Comparison of ENCODE assay signal across 10 cellular contexts in the genomic region with DNA sequence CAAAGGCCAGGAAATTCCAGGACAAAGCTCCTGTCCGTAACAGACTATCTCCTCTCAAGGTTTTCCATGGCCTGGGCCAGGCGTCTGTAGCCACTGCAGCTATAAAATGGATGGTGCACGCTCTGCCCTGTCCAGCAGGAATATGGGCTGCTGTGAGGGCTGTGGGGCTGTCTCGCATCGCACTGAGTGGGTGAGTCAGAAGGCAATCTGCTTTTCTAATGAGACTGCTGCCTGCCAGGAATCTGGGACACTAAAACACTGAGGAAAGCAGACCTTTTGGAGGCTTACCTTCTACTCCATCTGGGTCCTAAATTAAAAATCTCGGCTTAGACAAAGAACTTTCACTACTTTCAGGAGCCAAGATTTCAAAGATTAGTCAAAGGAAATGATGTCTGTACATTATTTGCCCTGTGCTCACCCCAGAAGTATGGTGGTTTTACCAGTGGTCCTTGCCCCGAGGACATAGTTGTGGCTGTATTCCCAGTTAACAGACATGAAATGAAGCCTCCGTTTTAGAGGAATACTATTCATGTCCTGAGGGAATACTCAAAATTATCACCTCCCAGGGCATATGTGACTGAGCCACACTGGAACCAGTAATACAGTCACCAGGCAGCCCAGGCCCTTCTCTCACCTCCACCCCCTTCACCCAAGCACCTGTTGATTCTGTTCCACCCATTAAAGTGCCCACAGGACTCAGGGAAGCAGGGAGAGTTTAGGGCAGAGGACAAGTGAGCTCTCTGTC. TPM values are rescaled to one million over a fixed set of nuclear protein-coding genes. Genes with fewer than 3 reads are reported as not detected.
DNase-seq lines count a peak whose midpoint lies in the region; ATAC-seq, FAIRE-seq and TF ChIP-seq lines count a peak whose summit lies in the region.
"Had no signal": no experiment of that assay in that cellular context is flagged by ENCODE, and none has a peak within 500 bp of the region (broad histone marks: within the 10 kb centered on the region; RNA-seq: fewer than 3 reads in every experiment).

No MANE protein-coding gene starts in this region.

- no peak overlapping the region for H3K27ac ChIP-seq in Panc1 (ENCODE audit: low read length)
- peak overlapping the region; percentile 81 for H3K27ac ChIP-seq in muscle layer of duodenum (ENCODE audit: low read length)
- no peak overlapping the region for H3K27ac ChIP-seq in pancreas

- H3K27ac Mint-ChIP-seq in stimulated activated naive CD8-positive, alpha-beta T cell treated with anti-CD3 and anti-CD28 coated beads, Interleukin-15, amount 100 ng/mL, for 72 hours = peak overlapping the region in 1 of 2 donors; percentile 14

- peaks cover 43% of the 10 kb centered on the region for H3K4me1 Mint-ChIP-seq in stimulated activated naive CD8-positive, alpha-beta T cell treated with anti-CD3 and anti-CD28 coated beads, Interleukin-15, amount 100 ng/mL, for 72 hours

- in situ Hi-C loops in Panc1 (cut with HindIII; ENCODE audit: low pct_unique_long_range_greater_than_20kb, low sequenced_read_pairs) = no loop called here

- no TSS peak for BruUV-seq in Panc1 (replicated peaks; lab: Mats Ljungman, UMichigan)

- TF ChIP-seq CTCF in Panc1 (IDR thresholded peaks at IDR 0.05) (no peak), pancreas (IDR thresholded peaks at IDR 0.05) (no peak)

- peaks cover 23% of the 10 kb centered on the region for H3K4me1 ChIP-seq in Panc1 (ENCODE audit: control insufficient read depth, insufficient read depth, low read length)
- peaks cover 13 to 55% of the 10 kb centered on the region in 2 donors for H3K4me1 ChIP-seq in muscle layer of duodenum (ENCODE audit: control insufficient read depth in 1 of 2, insufficient read depth in 2 of 2, low read length in 2 of 2)
- H3K4me1 ChIP-seq in pancreas = peaks cover 15 to 22% (median 19%) of the 10 kb centered on the region in 3 donors

- no peaks in the 10 kb centered on the region for H3K27me3 ChIP-seq in Panc1 (ENCODE audit: control insufficient read depth, insufficient read depth, low read length)
- H3K27me3 ChIP-seq in muscle layer of duodenum (ENCODE audit: low read depth, low read length) = no peaks in the 10 kb centered on the region
- H3K27me3 ChIP-seq in pancreas = no peaks in the 10 kb centered on the region

- H3K36me3 ChIP-seq in Panc1 (ENCODE audit: control insufficient read depth, insufficient read depth, low read length) (no peaks in the 10 kb centered on the region), muscle layer of duodenum (ENCODE audit: control insufficient read depth in 1 of 2, insufficient read depth in 2 of 2, low read length in 2 of 2) (peaks cover 0 to 9% of the 10 kb centered on the region in 2 donors), pancreas (peaks cover 0 to 9% (median 0%) of the 10 kb centered on the region in 3 donors)

- WGBS in pancreas, 2 donors = 80 to 82% methylated on average over 8 of the region's 8 CpGs

- no peaks in the 10 kb centered on the region for H3K9me3 ChIP-seq in Panc1 (ENCODE audit: control insufficient read depth, insufficient read depth, low read depth, low read length)
- H3K9me3 ChIP-seq in muscle layer of duodenum (ENCODE audit: control insufficient read depth in 1 of 2, low read length in 2 of 2) = no peaks in the 10 kb centered on the region
- H3K9me3 ChIP-seq in pancreas = no peaks in the 10 kb centered on the region

- intact Hi-C loops in Panc1 (cut with micrococcal nuclease; ENCODE audit: unreplicated experiment) (loop anchor here (2.0 kb wide), 1 partner anchor 104 kb away; no protein-coding TSS in a partner anchor), pancreas (cut with DNase I) (loop anchor here in 1 of 3 donors (5.0 kb wide), 1 partner anchor 106 kb away; no protein-coding TSS in a partner anchor)

- ATAC-seq in Panc1 = peak; percentile 60
- no peak for ATAC-seq in GM19395 (IDR thresholded peaks at IDR 0.05; ENCODE audit: unreplicated experiment)
- ATAC-seq in stimulated activated naive CD8-positive, alpha-beta T cell treated with anti-CD3 and anti-CD28 coated beads, Interleukin-15, amount 100 ng/mL, for 72 hours = no peak
- ATAC-seq in pancreas = no peak

- peak; percentile 82 for DNase-seq in AG08395 (ENCODE audit: low spot score)
- DNase-seq in Panc1 (ENCODE audit: low read depth, low spot score) = no peak
- peak; percentile 50 for DNase-seq in fibroblast of gingiva (ENCODE audit: low read depth)
- DNase-seq in NCI-H1436 treated with DMSO at 0.1 percent for 48 hours (lab: John Stamatoyannopoulos, UW) = no peak
- no peak for DNase-seq in stimulated activated naive CD8-positive, alpha-beta T cell treated with anti-CD3 and anti-CD28 coated beads, Interleukin-15, amount 100 ng/mL, for 72 hours
- no peak for DNase-seq in pancreas
- DNase-seq: activated CD4-positive, alpha-beta T cell treated with anti-CD3 and anti-CD28 coated beads for 4 hours; Calu3 had no signal

- FAIRE-seq in pancreas (lab: Jason Lieb, UNC) = no peak

- POLR2A ChIA-PET in Panc1 (lab: Charles Lee) = interaction anchor here (0.9 kb wide), 1 partner anchor 82 kb away, joined by 3 read pairs; no protein-coding TSS in a partner anchor

- CTCF ChIA-PET in Panc1 (lab: Charles Lee) = interaction anchor here (0.5 to 4.8 kb wide), 4 partner anchors 14 to 1846 kb away, joined by 3 to 79 read pairs (median 4); partner anchors contain the start of gene HBEGF

- H3K9me3 Mint-ChIP-seq in stimulated activated naive CD8-positive, alpha-beta T cell treated with anti-CD3 and anti-CD28 coated beads, Interleukin-15, amount 100 ng/mL, for 72 hours = no peaks in the 10 kb centered on the region

- H3K4me3 ChIP-seq in Panc1 (ENCODE audit: low read depth in 2 of 2, low read length in 2 of 2) (no peak overlapping the region), muscle layer of duodenum (ENCODE audit: low read depth in 1 of 2, low read length in 2 of 2) (no peak overlapping the region), pancreas (no peak overlapping the region)

- H3K4me3 Mint-ChIP-seq in stimulated activated naive CD8-positive, alpha-beta T cell treated with anti-CD3 and anti-CD28 coated beads, Interleukin-15, amount 100 ng/mL, for 72 hours = no peak overlapping the region

- H3K27me3 Mint-ChIP-seq in stimulated activated naive CD8-positive, alpha-beta T cell treated with anti-CD3 and anti-CD28 coated beads, Interleukin-15, amount 100 ng/mL, for 72 hours = no peaks in the 10 kb centered on the region

RNA-seq across cellular contexts. Expression of gene PFDN1, which starts 56.4 kb away (rescaled TPM):
- 54.4 TPM for total RNA-seq in Panc1 (2021; ENCODE audit: unreplicated experiment)
- 45.7 TPM for polyA plus RNA-seq in Panc1 (2012; ENCODE audit: insufficient read length)
- 10 to 100 TPM; 10.5 to 26.3 (median 15.0) TPM for total RNA-seq in pancreas
- polyA plus RNA-seq in pancreas = 10 to 100 TPM; 38.9 to 43.9 TPM

Comparison
In these comparisons a context has a peak if more than half of its experiments do, and no peak if none do; other contexts are left out.
1. DNase-seq: peak in AG08395 (single experiment) and fibroblast of gingiva (single experiment); none in Panc1 (single experiment), NCI-H1436 treated with DMSO at 0.1 percent for 48 hours (single experiment), stimulated activated naive CD8-positive, alpha-beta T cell treated with anti-CD3 and anti-CD28 coated beads, Interleukin-15, amount 100 ng/mL, for 72 hours (0 of 2) and pancreas (0 of 6).